In the genomic region with DNA sequence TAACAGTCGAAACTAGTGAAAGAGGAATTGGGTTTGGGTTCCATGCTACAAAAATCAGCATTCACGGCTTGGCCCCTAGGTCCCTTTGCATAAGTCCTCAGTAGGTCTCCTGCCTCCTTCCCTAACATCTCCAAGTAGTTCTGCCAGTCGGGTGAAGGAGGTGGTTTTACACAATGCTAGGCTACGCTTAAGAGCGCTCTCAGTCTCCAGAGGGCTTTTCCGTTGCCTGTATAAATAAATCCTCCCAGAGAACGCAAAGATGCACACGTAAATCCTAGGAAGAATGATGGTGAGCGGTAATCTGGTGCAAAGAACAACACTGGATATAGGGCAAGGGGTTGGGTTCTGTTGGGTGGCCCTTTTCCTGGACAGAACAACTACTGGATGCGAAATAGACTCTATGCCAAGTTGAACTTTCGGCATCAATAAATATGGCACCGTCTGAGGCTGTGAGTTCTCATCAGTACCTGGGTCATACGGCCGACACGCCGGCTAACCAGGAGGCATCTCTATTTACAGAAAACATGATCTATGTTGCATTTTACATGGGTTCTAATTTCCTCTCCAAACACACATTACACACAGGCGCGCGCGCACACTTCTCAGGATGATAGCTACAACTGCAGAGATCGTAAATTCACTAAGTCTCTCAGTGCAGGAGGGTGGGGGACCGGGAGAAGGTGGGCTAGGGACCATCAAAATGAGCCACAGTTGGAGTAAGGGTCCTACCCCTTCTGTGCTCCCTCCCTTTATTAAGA, we compare ENCODE assay signal across 1 cellular context.
TF ChIP-seq lines count a peak whose summit lies in the region.

No MANE protein-coding gene starts in this region.

TF ChIP-seq in HCT116, 20 proteins besides CTCF, POLR2A, EP300 and RAD21 (continued from another document):
- TF ChIP-seq, protein P1, sequence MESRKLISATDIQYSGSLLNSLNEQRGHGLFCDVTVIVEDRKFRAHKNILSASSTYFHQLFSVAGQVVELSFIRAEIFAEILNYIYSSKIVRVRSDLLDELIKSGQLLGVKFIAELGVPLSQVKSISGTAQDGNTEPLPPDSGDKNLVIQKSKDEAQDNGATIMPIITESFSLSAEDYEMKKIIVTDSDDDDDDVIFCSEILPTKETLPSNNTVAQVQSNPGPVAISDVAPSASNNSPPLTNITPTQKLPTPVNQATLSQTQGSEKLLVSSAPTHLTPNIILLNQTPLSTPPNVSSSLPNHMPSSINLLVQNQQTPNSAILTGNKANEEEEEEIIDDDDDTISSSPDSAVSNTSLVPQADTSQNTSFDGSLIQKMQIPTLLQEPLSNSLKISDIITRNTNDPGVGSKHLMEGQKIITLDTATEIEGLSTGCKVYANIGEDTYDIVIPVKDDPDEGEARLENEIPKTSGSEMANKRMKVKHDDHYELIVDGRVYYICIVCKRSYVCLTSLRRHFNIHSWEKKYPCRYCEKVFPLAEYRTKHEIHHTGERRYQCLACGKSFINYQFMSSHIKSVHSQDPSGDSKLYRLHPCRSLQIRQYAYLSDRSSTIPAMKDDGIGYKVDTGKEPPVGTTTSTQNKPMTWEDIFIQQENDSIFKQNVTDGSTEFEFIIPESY (IDR thresholded peaks at IDR 0.05; ENCODE audit: extremely low read depth, insufficient replicate concordance, low read length) = no peak
- no peak for TF ChIP-seq ZFX (IDR thresholded peaks at IDR 0.05)
- no peak for TF ChIP-seq EZH2phosphoT487 (IDR thresholded peaks at IDR 0.05; ENCODE audit: borderline replicate concordance)
- no peak for TF ChIP-seq TCF7L2 (IDR thresholded peaks at IDR 0.05; ENCODE audit: borderline replicate concordance, extremely low read depth, insufficient read depth, insufficient read length)
- no peak for TF ChIP-seq ZNF274 (IDR thresholded peaks at IDR 0.05; ENCODE audit: low read depth, low read length)
- no peak for TF ChIP-seq EGR1 (IDR thresholded peaks at IDR 0.05; ENCODE audit: low read depth)
